16 cellular contexts compared by ENCODE assay signal in genomic region chr16:81807767-81808166, GRCh38. TPM values are rescaled to one million over a fixed set of nuclear protein-coding genes. Genes with fewer than 3 reads are reported as not detected.
DNase-seq lines count a peak whose midpoint lies in the region; FAIRE-seq and TF ChIP-seq lines count a peak whose summit lies in the region.
"Had no signal": no experiment of that assay in that cellular context is flagged by ENCODE, and none has a peak within 500 bp of the region (broad histone marks: within the 10 kb centered on the region; RNA-seq: fewer than 3 reads in every experiment).

No MANE protein-coding gene starts in this region.

- H3K18ac ChIP-seq in trophoblast cell (ENCODE audit: low read length): no peak overlapping the region

- peak overlapping the region; percentile 99 for H3K27ac ChIP-seq in DOHH2 (ENCODE audit: low read depth, low read length)
- H3K27ac ChIP-seq in MM.1S (ENCODE audit: low read length): peak overlapping the region; percentile 99
- H3K27ac ChIP-seq in trophoblast cell (ENCODE audit: low read depth, low read length): no peak overlapping the region
- no peak overlapping the region for H3K27ac ChIP-seq in esophagus muscularis mucosa (replicated peaks in 1 of 4)
- H3K27ac ChIP-seq: A549, SK-N-MC had no signal

- H3F3A ChIP-seq in DOHH2 (ENCODE audit: control insufficient read depth, insufficient read depth) (peaks cover 73% of the 10 kb centered on the region), MM.1S (ENCODE audit: insufficient read depth, low read length) (peaks cover 30% of the 10 kb centered on the region)

- H3K23ac ChIP-seq in trophoblast cell (ENCODE audit: low read length): no peak overlapping the region

- H3K4me2 ChIP-seq in DOHH2 (ENCODE audit: low read length): peak overlapping the region; percentile 69
- H3K4me2 ChIP-seq in MM.1S (ENCODE audit: low read depth, low read length): no peak overlapping the region
- H3K4me2 ChIP-seq in trophoblast cell (ENCODE audit: low read length): no peak overlapping the region
- H3K4me2 ChIP-seq: A549 had no signal

- H2AK5ac ChIP-seq in trophoblast cell (ENCODE audit: low read length): no peak overlapping the region

- DNase-seq in MM.1S (no peak), bronchial epithelial cell (ENCODE audit: low read depth) (no peak), trophoblast cell (no peak), esophagus muscularis mucosa (ENCODE audit: extremely low spot score) (no peak), chondrocyte (ENCODE audit: low spot score) (no peak), globus pallidus (ENCODE audit: low spot score) (no peak), NCI-H774 (lab: John Stamatoyannopoulos, UW) (no peak)
- DNase-seq: CD4-positive, CD25-positive, alpha-beta regulatory T cell; DMS53; NCI-H146; NCI-H2081 treated with DMSO at 0.1 percent for 48 hours; NCI-H524 treated with DMSO at 0.1 percent for 48 hours had no signal

- WGBS in trophoblast cell (ENCODE audit: extremely low coverage, insufficient coverage, insufficient read length): no CpG with 5 or more reads among the region's 3 CpGs
- WGBS in esophagus muscularis mucosa: 82% methylated on average over 3 of the region's 3 CpGs

- H3K4me1 ChIP-seq in DOHH2 (ENCODE audit: control insufficient read depth, low read length): peaks cover 94% of the 10 kb centered on the region
- peaks cover 32% of the 10 kb centered on the region for H3K4me1 ChIP-seq in MM.1S (ENCODE audit: low read length)
- H3K4me1 ChIP-seq in trophoblast cell (ENCODE audit: control insufficient read depth in 1 of 2, insufficient read depth in 2 of 2, low read length in 2 of 2): no peaks in the 10 kb centered on the region
- no peaks in the 10 kb centered on the region for H3K4me1 ChIP-seq in esophagus muscularis mucosa

- no peak overlapping the region for H2BK120ac ChIP-seq in trophoblast cell (ENCODE audit: insufficient read depth, low read length, poor library complexity)

- no peaks in the 10 kb centered on the region for H4K20me1 ChIP-seq in DOHH2 (ENCODE audit: control insufficient read depth, insufficient read depth, low read depth, low read length)
- H4K20me1 ChIP-seq in MM.1S (ENCODE audit: insufficient read depth, low read length): no peaks in the 10 kb centered on the region

- H4K12ac ChIP-seq in trophoblast cell (ENCODE audit: low read depth, low read length): no peak overlapping the region

- peak; percentile 85 for FAIRE-seq in bronchial epithelial cell (lab: Jason Lieb, UNC)
- FAIRE-seq: A549, H54 had no signal

- no peaks in the 10 kb centered on the region for H3K36me3 Mint-ChIP-seq in chondrocyte (ENCODE audit: low read depth)
- H3K36me3 Mint-ChIP-seq: CD4-positive, CD25-positive, alpha-beta regulatory T cell had no signal

- H3K4me3 ChIP-seq in DOHH2 (ENCODE audit: low read length) (peak overlapping the region; percentile 65), MM.1S (ENCODE audit: low read length) (no peak overlapping the region), bronchial epithelial cell (ENCODE audit: low read depth, low read length) (no peak overlapping the region), trophoblast cell (ENCODE audit: low read depth, low read length) (no peak overlapping the region), esophagus muscularis mucosa (no peak overlapping the region)
- H3K4me3 ChIP-seq: A549, SK-N-MC had no signal

- peaks cover 5% of the 10 kb centered on the region; the same call in 1 of the 2 replicates for H3K9me3 ChIP-seq in DOHH2 (ENCODE audit: control insufficient read depth, insufficient read depth, low read length)
- H3K9me3 ChIP-seq in MM.1S (replicated peaks; ENCODE audit: insufficient read depth, low read length): no peaks in the 10 kb centered on the region
- peaks cover 2% of the 10 kb centered on the region for H3K9me3 ChIP-seq in trophoblast cell (ENCODE audit: insufficient read depth, low read depth, low read length)
- no peaks in the 10 kb centered on the region for H3K9me3 ChIP-seq in esophagus muscularis mucosa
- H3K9me3 ChIP-seq: A549 had no signal

- H3K4ac ChIP-seq in trophoblast cell (ENCODE audit: low read depth, low read length): no peak overlapping the region

- H4K8ac ChIP-seq in trophoblast cell (ENCODE audit: low read depth, low read length): no peak overlapping the region

- H3K27me3 ChIP-seq in DOHH2 (ENCODE audit: control insufficient read depth, low read length) (no peaks in the 10 kb centered on the region), MM.1S (replicated peaks; ENCODE audit: insufficient read depth, low read length) (no peaks in the 10 kb centered on the region), bronchial epithelial cell (ENCODE audit: control insufficient read depth, insufficient read depth, low read length) (peaks cover 2% of the 10 kb centered on the region), trophoblast cell (ENCODE audit: insufficient read depth, low read length) (no peaks in the 10 kb centered on the region), esophagus muscularis mucosa (no peaks in the 10 kb centered on the region)

- H2AFZ ChIP-seq in MM.1S (ENCODE audit: low read length) (no peak overlapping the region), trophoblast cell (ENCODE audit: insufficient read depth, low read length, poor library complexity) (no peak overlapping the region)

- TF ChIP-seq CTCF in DOHH2 (IDR thresholded peaks at IDR 0.05; ENCODE audit: low read depth, low read length, poor library complexity, severe bottlenecking) (no peak), MM.1S (IDR thresholded peaks at IDR 0.05; ENCODE audit: low read length) (no peak), bronchial epithelial cell (IDR thresholded peaks at IDR 0.05; ENCODE audit: insufficient read depth, low read length, severe bottlenecking) (no peak), esophagus muscularis mucosa (IDR thresholded peaks at IDR 0.05) (no peak), chondrocyte (IDR thresholded peaks at IDR 0.05) (no peak)

- TF ChIP-seq EP300 in esophagus muscularis mucosa (IDR thresholded peaks at IDR 0.05): no peak

- H3K9me3 Mint-ChIP-seq in chondrocyte (ENCODE audit: low read depth): peaks cover 2% of the 10 kb centered on the region

- no peaks in the 10 kb centered on the region for H3K4me1 Mint-ChIP-seq in chondrocyte (ENCODE audit: low read depth)

- no peak overlapping the region for H2BK12ac ChIP-seq in trophoblast cell (ENCODE audit: low read length)

- H3K27ac Mint-ChIP-seq in chondrocyte (ENCODE audit: unreplicated experiment): no peak overlapping the region

- no peak overlapping the region for H3K4me3 Mint-ChIP-seq in chondrocyte (ENCODE audit: unreplicated experiment)
- H3K4me3 Mint-ChIP-seq: CD4-positive, CD25-positive, alpha-beta regulatory T cell had no signal

- H3K79me1 ChIP-seq in trophoblast cell (ENCODE audit: low read length): no peaks in the 10 kb centered on the region

- H2BK5ac ChIP-seq in trophoblast cell (ENCODE audit: low read depth, low read length, poor library complexity): no peak overlapping the region

- no peak for TF ChIP-seq POLR2A in esophagus muscularis mucosa (IDR thresholded peaks at IDR 0.05; ENCODE audit: low read depth)

- H3K79me2 ChIP-seq in DOHH2 (ENCODE audit: control insufficient read depth, low read length) (peaks cover 91% of the 10 kb centered on the region), MM.1S (ENCODE audit: low read length) (peaks cover 31% of the 10 kb centered on the region), trophoblast cell (ENCODE audit: control insufficient read depth, insufficient read depth, low read length, poor library complexity) (no peaks in the 10 kb centered on the region)

- H4K91ac ChIP-seq in trophoblast cell (ENCODE audit: low read depth, low read length): no peak overlapping the region

- intact Hi-C loops in esophagus muscularis mucosa (cut with DNase I): no loop called here

- no peak overlapping the region for H3K14ac ChIP-seq in trophoblast cell (ENCODE audit: low read length)

- H3K9ac ChIP-seq in MM.1S (ENCODE audit: low read length): no peak overlapping the region
- peak overlapping the region; percentile 64 for H3K9ac ChIP-seq in trophoblast cell (ENCODE audit: low read length)

- peaks cover 75% of the 10 kb centered on the region for H3K36me3 ChIP-seq in DOHH2 (ENCODE audit: control insufficient read depth, low read length)
- no peaks in the 10 kb centered on the region for H3K36me3 ChIP-seq in MM.1S (replicated peaks; ENCODE audit: insufficient read depth, low read length)
- H3K36me3 ChIP-seq in bronchial epithelial cell (ENCODE audit: control insufficient read depth, insufficient read depth, low read length): no peaks in the 10 kb centered on the region
- no peaks in the 10 kb centered on the region for H3K36me3 ChIP-seq in trophoblast cell (ENCODE audit: control insufficient read depth in 1 of 2, insufficient read depth in 2 of 2, low read length in 2 of 2)
- H3K36me3 ChIP-seq in esophagus muscularis mucosa: no peaks in the 10 kb centered on the region

- H3K9me2 ChIP-seq in DOHH2 (replicated peaks; ENCODE audit: control insufficient read depth, low read length) (no peaks in the 10 kb centered on the region), MM.1S (replicated peaks; ENCODE audit: insufficient read depth, low read length) (no peaks in the 10 kb centered on the region)

- peaks cover 18% of the 10 kb centered on the region for H3K27me3 Mint-ChIP-seq in chondrocyte (ENCODE audit: low read depth)

RNA-seq across cellular contexts. Expression of gene PLCG2, which starts 28.7 kb away (rescaled TPM):
- 1.8 and 1.9 TPM in 2 replicates for total RNA-seq in bronchial epithelial cell
- 0.68 and 0.85 TPM in 2 replicates for polyA plus RNA-seq in trophoblast cell (2013)
- 10 to 100 TPM in 2 of 4 donors, 1 to 10 TPM in 2; 7.1 to 11.3 (median 9.9) TPM for total RNA-seq in esophagus muscularis mucosa
- total RNA-seq in chondrocyte: 0.94 to 1.1 TPM (median 1.1 TPM) in 3 replicates

Comparison
In these comparisons a context has a peak if more than half of its experiments do, and no peak if none do; other contexts are left out.
1. H3K27ac ChIP-seq: peak in DOHH2 (single experiment) and MM.1S (single experiment); none in trophoblast cell (single experiment) and esophagus muscularis mucosa (0 of 4).